Comparison of ENCODE assay signal across 1 cellular context in the genomic region with DNA sequence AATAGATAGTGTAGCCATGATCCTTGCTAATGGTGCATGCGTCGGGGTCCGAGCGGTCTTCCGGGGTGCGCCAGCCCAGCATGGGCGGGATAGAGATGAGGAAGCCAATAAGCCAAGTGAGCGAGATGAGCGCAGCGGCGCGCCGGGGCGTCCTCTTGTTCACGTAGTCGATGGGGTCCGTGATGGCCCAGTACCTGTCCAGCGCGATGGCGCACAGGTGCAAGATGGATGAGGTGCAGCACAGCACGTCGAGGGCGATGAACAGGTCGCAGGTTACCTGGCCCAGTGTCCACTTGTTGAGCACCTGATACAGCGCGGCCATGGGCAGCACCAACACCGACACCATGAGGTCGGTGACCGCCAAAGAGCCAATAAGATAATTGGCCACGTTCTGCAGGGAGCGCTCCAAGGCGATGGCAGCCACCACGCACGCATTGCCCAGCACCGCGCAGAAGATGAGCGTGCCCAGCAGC.
TF ChIP-seq lines count a peak whose summit lies in the region.

No MANE protein-coding gene starts in this region.

TF ChIP-seq in GM23338, 12 proteins besides CTCF, POLR2A, EP300 and RAD21 (continued from another document):
- TF ChIP-seq, protein P1, sequence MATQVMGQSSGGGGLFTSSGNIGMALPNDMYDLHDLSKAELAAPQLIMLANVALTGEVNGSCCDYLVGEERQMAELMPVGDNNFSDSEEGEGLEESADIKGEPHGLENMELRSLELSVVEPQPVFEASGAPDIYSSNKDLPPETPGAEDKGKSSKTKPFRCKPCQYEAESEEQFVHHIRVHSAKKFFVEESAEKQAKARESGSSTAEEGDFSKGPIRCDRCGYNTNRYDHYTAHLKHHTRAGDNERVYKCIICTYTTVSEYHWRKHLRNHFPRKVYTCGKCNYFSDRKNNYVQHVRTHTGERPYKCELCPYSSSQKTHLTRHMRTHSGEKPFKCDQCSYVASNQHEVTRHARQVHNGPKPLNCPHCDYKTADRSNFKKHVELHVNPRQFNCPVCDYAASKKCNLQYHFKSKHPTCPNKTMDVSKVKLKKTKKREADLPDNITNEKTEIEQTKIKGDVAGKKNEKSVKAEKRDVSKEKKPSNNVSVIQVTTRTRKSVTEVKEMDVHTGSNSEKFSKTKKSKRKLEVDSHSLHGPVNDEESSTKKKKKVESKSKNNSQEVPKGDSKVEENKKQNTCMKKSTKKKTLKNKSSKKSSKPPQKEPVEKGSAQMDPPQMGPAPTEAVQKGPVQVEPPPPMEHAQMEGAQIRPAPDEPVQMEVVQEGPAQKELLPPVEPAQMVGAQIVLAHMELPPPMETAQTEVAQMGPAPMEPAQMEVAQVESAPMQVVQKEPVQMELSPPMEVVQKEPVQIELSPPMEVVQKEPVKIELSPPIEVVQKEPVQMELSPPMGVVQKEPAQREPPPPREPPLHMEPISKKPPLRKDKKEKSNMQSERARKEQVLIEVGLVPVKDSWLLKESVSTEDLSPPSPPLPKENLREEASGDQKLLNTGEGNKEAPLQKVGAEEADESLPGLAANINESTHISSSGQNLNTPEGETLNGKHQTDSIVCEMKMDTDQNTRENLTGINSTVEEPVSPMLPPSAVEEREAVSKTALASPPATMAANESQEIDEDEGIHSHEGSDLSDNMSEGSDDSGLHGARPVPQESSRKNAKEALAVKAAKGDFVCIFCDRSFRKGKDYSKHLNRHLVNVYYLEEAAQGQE (IDR thresholded peaks at IDR 0.05; ENCODE audit: unreplicated experiment), result no peak
- TF ChIP-seq, protein P2, sequence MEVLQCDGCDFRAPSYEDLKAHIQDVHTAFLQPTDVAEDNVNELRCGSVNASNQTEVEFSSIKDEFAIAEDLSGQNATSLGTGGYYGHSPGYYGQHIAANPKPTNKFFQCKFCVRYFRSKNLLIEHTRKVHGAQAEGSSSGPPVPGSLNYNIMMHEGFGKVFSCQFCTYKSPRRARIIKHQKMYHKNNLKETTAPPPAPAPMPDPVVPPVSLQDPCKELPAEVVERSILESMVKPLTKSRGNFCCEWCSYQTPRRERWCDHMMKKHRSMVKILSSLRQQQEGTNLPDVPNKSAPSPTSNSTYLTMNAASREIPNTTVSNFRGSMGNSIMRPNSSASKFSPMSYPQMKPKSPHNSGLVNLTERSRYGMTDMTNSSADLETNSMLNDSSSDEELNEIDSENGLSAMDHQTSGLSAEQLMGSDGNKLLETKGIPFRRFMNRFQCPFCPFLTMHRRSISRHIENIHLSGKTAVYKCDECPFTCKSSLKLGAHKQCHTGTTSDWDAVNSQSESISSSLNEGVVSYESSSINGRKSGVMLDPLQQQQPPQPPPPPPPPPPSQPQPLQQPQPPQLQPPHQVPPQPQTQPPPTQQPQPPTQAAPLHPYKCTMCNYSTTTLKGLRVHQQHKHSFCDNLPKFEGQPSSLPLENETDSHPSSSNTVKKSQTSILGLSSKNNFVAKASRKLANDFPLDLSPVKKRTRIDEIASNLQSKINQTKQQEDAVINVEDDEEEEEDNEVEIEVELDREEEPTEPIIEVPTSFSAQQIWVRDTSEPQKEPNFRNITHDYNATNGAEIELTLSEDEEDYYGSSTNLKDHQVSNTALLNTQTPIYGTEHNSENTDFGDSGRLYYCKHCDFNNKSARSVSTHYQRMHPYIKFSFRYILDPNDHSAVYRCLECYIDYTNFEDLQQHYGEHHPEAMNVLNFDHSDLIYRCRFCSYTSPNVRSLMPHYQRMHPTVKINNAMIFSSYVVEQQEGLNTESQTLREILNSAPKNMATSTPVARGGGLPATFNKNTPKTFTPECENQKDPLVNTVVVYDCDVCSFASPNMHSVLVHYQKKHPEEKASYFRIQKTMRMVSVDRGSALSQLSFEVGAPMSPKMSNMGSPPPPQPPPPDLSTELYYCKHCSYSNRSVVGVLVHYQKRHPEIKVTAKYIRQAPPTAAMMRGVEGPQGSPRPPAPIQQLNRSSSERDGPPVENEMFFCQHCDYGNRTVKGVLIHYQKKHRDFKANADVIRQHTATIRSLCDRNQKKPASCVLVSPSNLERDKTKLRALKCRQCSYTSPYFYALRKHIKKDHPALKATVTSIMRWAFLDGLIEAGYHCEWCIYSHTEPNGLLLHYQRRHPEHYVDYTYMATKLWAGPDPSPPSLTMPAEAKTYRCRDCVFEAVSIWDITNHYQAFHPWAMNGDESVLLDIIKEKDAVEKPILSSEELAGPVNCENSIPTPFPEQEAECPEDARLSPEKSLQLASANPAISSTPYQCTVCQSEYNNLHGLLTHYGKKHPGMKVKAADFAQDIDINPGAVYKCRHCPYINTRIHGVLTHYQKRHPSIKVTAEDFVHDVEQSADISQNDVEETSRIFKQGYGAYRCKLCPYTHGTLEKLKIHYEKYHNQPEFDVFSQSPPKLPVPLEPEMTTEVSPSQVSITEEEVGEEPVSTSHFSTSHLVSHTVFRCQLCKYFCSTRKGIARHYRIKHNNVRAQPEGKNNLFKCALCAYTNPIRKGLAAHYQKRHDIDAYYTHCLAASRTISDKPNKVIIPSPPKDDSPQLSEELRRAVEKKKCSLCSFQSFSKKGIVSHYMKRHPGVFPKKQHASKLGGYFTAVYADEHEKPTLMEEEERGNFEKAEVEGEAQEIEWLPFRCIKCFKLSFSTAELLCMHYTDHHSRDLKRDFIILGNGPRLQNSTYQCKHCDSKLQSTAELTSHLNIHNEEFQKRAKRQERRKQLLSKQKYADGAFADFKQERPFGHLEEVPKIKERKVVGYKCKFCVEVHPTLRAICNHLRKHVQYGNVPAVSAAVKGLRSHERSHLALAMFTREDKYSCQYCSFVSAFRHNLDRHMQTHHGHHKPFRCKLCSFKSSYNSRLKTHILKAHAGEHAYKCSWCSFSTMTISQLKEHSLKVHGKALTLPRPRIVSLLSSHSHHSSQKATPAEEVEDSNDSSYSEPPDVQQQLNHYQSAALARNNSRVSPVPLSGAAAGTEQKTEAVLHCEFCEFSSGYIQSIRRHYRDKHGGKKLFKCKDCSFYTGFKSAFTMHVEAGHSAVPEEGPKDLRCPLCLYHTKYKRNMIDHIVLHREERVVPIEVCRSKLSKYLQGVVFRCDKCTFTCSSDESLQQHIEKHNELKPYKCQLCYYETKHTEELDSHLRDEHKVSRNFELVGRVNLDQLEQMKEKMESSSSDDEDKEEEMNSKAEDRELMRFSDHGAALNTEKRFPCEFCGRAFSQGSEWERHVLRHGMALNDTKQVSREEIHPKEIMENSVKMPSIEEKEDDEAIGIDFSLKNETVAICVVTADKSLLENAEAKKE (CRISPR knock-in tag; IDR thresholded peaks at IDR 0.05), result no peak
- TF ChIP-seq POLR2AphosphoS5 (IDR thresholded peaks at IDR 0.05; ENCODE audit: low read depth), result no peak
- peak; percentile 7 for TF ChIP-seq EZH2 (IDR thresholded peaks at IDR 0.05; ENCODE audit: low read depth, unreplicated experiment)
